Comparison of ENCODE assay signal across 8 cellular contexts in the genomic region with DNA sequence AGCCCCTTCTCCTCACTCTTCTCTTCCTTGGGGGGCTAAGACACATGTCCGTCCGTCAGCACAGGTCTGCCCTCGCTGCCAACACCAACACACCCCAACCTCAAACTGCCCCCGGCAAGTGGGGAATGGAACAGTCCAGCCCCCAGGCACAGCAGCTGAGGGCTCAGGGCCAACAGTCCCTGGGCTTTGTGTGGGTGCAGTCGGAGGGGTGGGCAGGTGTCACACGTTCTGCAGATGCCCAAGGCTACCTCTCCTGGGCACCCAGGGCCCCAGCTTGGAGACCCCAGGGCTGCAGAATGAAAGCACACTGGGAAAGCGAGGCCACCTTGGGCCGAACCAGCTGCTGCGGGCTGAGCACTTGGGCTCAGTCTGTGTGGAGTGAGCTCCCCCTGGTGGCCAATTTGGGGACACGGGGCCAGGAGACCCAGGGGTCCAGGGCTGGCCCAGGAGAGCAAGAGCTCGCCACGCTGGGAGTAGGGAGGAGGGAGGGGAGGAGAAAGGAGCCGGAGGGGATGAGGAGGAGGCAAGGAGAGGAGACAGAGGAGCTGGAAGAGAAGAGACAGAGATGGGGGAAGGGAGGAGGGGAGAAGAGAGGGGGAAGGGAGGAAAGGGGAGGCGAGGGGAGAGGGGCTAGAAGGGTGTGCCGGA. TPM values are rescaled to one million over a fixed set of nuclear protein-coding genes. Genes with fewer than 3 reads are reported as not detected.
DNase-seq lines count a peak whose midpoint lies in the region; ATAC-seq and TF ChIP-seq lines count a peak whose summit lies in the region.

No MANE protein-coding gene starts in this region.

- peaks cover 0 to 4% of the 10 kb centered on the region in 2 donors for H3K4me1 ChIP-seq in left lung

- TF ChIP-seq CTCF in coronary artery (IDR thresholded peaks at IDR 0.05): peak; percentile 75
- peak; percentile 81 to 85 for TF ChIP-seq CTCF in left lung (IDR thresholded peaks at IDR 0.05)

- H3K27ac ChIP-seq in coronary artery: no peak overlapping the region
- no peak overlapping the region for H3K27ac ChIP-seq in left lung

- DNase-seq in NCI-H526 (lab: John Stamatoyannopoulos, UW) (peak; percentile 11 to 73), NCI-H526 treated with DMSO at 0.1 percent for 48 hours (lab: John Stamatoyannopoulos, UW) (no peak), NCI-H2029 treated with DMSO at 0.1 percent for 48 hours (lab: John Stamatoyannopoulos, UW) (peak; percentile 15), coronary artery (ENCODE audit: low spot score) (no peak), left lung (peak; percentile 66 to 92)
- DNase-seq in activated CD4-positive, alpha-beta T cell treated with anti-CD3 and anti-CD28 coated beads, Interleukin-2, amount 10 ng/mL, durations not matched to agents 7 days and 5 days: peak; percentile 82
- peak; percentile 74 to 76 for DNase-seq in stimulated activated CD4-positive, alpha-beta T cell treated with anti-CD3 and anti-CD28 coated beads, Interleukin-4, amount 100 ng/mL, for 48 hours (ENCODE audit: low read depth in 2 of 2)

- peaks cover 0 to 96% of the 10 kb centered on the region in 2 donors for H3K36me3 ChIP-seq in left lung

- no peak overlapping the region for H3K27ac Mint-ChIP-seq in activated CD4-positive, alpha-beta T cell treated with anti-CD3 and anti-CD28 coated beads, Interleukin-2, amount 10 ng/mL, durations not matched to agents 7 days and 5 days

- H3K4me3 ChIP-seq in coronary artery: no peak overlapping the region
- H3K4me3 ChIP-seq in left lung: no peak overlapping the region

- no peaks in the 10 kb centered on the region for H3K27me3 ChIP-seq in left lung

- H3K27me3 Mint-ChIP-seq in activated CD4-positive, alpha-beta T cell treated with anti-CD3 and anti-CD28 coated beads, Interleukin-2, amount 10 ng/mL, durations not matched to agents 7 days and 5 days: no peaks in the 10 kb centered on the region

- intact Hi-C loops in left lung (cut with DNase I): no loop called here

- no peaks in the 10 kb centered on the region for H3K9me3 ChIP-seq in left lung

- H3K4me1 Mint-ChIP-seq in activated CD4-positive, alpha-beta T cell treated with anti-CD3 and anti-CD28 coated beads, Interleukin-2, amount 10 ng/mL, durations not matched to agents 7 days and 5 days: peaks cover 4% of the 10 kb centered on the region

- CTCF ChIA-PET in activated CD4-positive, alpha-beta T cell treated with anti-CD3 and anti-CD28 coated beads, Interleukin-2, amount 10 ng/mL, durations not matched to agents 7 days and 5 days (lab: Charles Lee): interaction anchor here (0.6 to 2.8 kb wide), 26 partner anchors 9 to 1554 kb away, joined by 3 to 31 read pairs (median 4); no protein-coding TSS in a partner anchor

- H3K9me3 Mint-ChIP-seq in activated CD4-positive, alpha-beta T cell treated with anti-CD3 and anti-CD28 coated beads, Interleukin-2, amount 10 ng/mL, durations not matched to agents 7 days and 5 days: no peaks in the 10 kb centered on the region

- H3K36me3 Mint-ChIP-seq in activated CD4-positive, alpha-beta T cell treated with anti-CD3 and anti-CD28 coated beads, Interleukin-2, amount 10 ng/mL, durations not matched to agents 7 days and 5 days (ENCODE audit: low read depth): peaks cover 11% of the 10 kb centered on the region

- POLR2A ChIA-PET in activated CD4-positive, alpha-beta T cell treated with anti-CD3 and anti-CD28 coated beads, Interleukin-2, amount 10 ng/mL, durations not matched to agents 7 days and 5 days (lab: Charles Lee): no interaction called here

- no peak overlapping the region for H3K4me3 Mint-ChIP-seq in activated CD4-positive, alpha-beta T cell treated with anti-CD3 and anti-CD28 coated beads, Interleukin-2, amount 10 ng/mL, durations not matched to agents 7 days and 5 days

- ATAC-seq in left lung: peak; percentile 87
- no peak for ATAC-seq in GM18909 (IDR thresholded peaks at IDR 0.05; ENCODE audit: poor library complexity, unreplicated experiment)

RNA-seq across cellular contexts. Expression of a gene that starts 14.0 kb away (rescaled TPM):
- total RNA-seq in activated CD4-positive, alpha-beta T cell treated with anti-CD3 and anti-CD28 coated beads, Interleukin-2, amount 10 ng/mL, durations not matched to agents 7 days and 5 days: 10 to 100 TPM; 22.2 to 28.8 TPM
- 1 to 10 TPM; 1.9 to 2.5 TPM for total RNA-seq in left lung

RNA-seq across cellular contexts. Expression of a gene that starts 22.2 kb away (rescaled TPM):
- 10 to 100 TPM; 44.2 to 54.7 TPM for total RNA-seq in activated CD4-positive, alpha-beta T cell treated with anti-CD3 and anti-CD28 coated beads, Interleukin-2, amount 10 ng/mL, durations not matched to agents 7 days and 5 days
- 10 to 100 TPM; 20.3 to 30.8 TPM for total RNA-seq in left lung

RNA-seq across cellular contexts. Expression of a gene that starts 37.3 kb away (rescaled TPM):
- total RNA-seq in activated CD4-positive, alpha-beta T cell treated with anti-CD3 and anti-CD28 coated beads, Interleukin-2, amount 10 ng/mL, durations not matched to agents 7 days and 5 days: 10 to 100 TPM; 24.0 to 25.5 TPM
- total RNA-seq in left lung: 10 to 100 TPM; 18.5 to 28.8 TPM

RNA-seq across cellular contexts. Expression of a gene that starts 59.3 kb away (rescaled TPM):
- total RNA-seq in activated CD4-positive, alpha-beta T cell treated with anti-CD3 and anti-CD28 coated beads, Interleukin-2, amount 10 ng/mL, durations not matched to agents 7 days and 5 days: 100 to 1,000 TPM; 180 TPM
- 10 to 100 TPM; 70.2 to 72.7 TPM for total RNA-seq in left lung

Comparison
In these comparisons a context has a peak if more than half of its experiments do, and no peak if none do; other contexts are left out.
1. DNase-seq: peak in NCI-H526 (2 of 2), NCI-H2029 treated with DMSO at 0.1 percent for 48 hours (single experiment), activated CD4-positive, alpha-beta T cell treated with anti-CD3 and anti-CD28 coated beads, Interleukin-2, amount 10 ng/mL, durations not matched to agents 7 days and 5 days (single experiment), left lung (2 of 2) and stimulated activated CD4-positive, alpha-beta T cell treated with anti-CD3 and anti-CD28 coated beads, Interleukin-4, amount 100 ng/mL, for 48 hours (2 of 2); none in NCI-H526 treated with DMSO at 0.1 percent for 48 hours (single experiment) and coronary artery (single experiment).
2. RNA of a gene that starts 14.0 kb away (total RNA-seq): 22.2 to 28.8 TPM in activated CD4-positive, alpha-beta T cell treated with anti-CD3 and anti-CD28 coated beads, Interleukin-2, amount 10 ng/mL, durations not matched to agents 7 days and 5 days; 1.9 to 2.5 TPM in left lung; every median in the first group is over 4 times any median in the second.